ENCODE assay signal across 8 cellular contexts in genomic region chr4:171813195-171813955, GRCh38. TPM values are rescaled to one million over a fixed set of nuclear protein-coding genes. Genes with fewer than 3 reads are reported as not detected.
DNase-seq lines count a peak whose midpoint lies in the region; ATAC-seq and TF ChIP-seq lines count a peak whose summit lies in the region.

Gene GALNTL6, plus strand, starts transcription at chr4:171813404.

- no peaks in the 10 kb centered on the region for H3K4me1 Mint-ChIP-seq in activated CD8-positive, alpha-beta T cell treated with anti-CD3 and anti-CD28 coated beads for 36 hours (ENCODE audit: low read depth)

- no peaks in the 10 kb centered on the region for H3K27me3 ChIP-seq in brain microvascular endothelial cell (replicated peaks)
- peaks cover 32 to 48% of the 10 kb centered on the region in 2 donors for H3K27me3 ChIP-seq in left lung

- H3K27ac ChIP-seq in brain microvascular endothelial cell (no peak within 1 kb of the TSS), left lung (no peak within 1 kb of the TSS)

- CTCF ChIA-PET in activated CD8-positive, alpha-beta T cell treated with anti-CD3 and anti-CD28 coated beads for 36 hours (lab: Charles Lee): no interaction called here

- H3K4me3 Mint-ChIP-seq in activated CD8-positive, alpha-beta T cell treated with anti-CD3 and anti-CD28 coated beads for 36 hours: no peak within 1 kb of the TSS

- in situ Hi-C loops in brain microvascular endothelial cell (cut with HindIII; ENCODE audit: low pct_ligation_motif_present, low sequenced_read_pairs): no loop called here

- POLR2A ChIA-PET in activated CD8-positive, alpha-beta T cell treated with anti-CD3 and anti-CD28 coated beads for 36 hours (lab: Charles Lee): no interaction called here

- no peaks in the 10 kb centered on the region for H3K9me3 ChIP-seq in left lung

- intact Hi-C loops in left lung (cut with DNase I): no loop called here
- intact Hi-C loops in activated CD8-positive, alpha-beta T cell treated with anti-CD3 and anti-CD28 coated beads for 36 hours (cut with micrococcal nuclease): no loop called here

- H3K4me1 ChIP-seq in left lung: peaks cover 3 to 17% of the 10 kb centered on the region in 2 donors

- peaks cover 6 to 22% of the 10 kb centered on the region in 2 donors for H3K36me3 Mint-ChIP-seq in activated naive CD4-positive, alpha-beta T cell treated with anti-CD3 and anti-CD28 coated beads, Interleukin-2, amount 50 U/mL, for 72 hours
- H3K36me3 Mint-ChIP-seq in activated CD8-positive, alpha-beta T cell treated with anti-CD3 and anti-CD28 coated beads for 36 hours (ENCODE audit: low read depth): peaks cover 4% of the 10 kb centered on the region

- TF ChIP-seq CTCF in brain microvascular endothelial cell (IDR thresholded peaks at IDR 0.05; ENCODE audit: low read depth, low read length, missing control alignments) (no peak), left lung (IDR thresholded peaks at IDR 0.05) (no peak)
- TF ChIP-seq CTCF in activated CD8-positive, alpha-beta T cell treated with anti-CD3 and anti-CD28 coated beads for 36 hours (IDR thresholded peaks at IDR 0.05): no peak

- H3K27me3 Mint-ChIP-seq in activated CD8-positive, alpha-beta T cell treated with anti-CD3 and anti-CD28 coated beads for 36 hours: peaks cover 15% of the 10 kb centered on the region

- peak; percentile 57 for ATAC-seq in GM18502 (IDR thresholded peaks at IDR 0.05; ENCODE audit: poor library complexity, unreplicated experiment)
- ATAC-seq in HG03045 (IDR thresholded peaks at IDR 0.05; ENCODE audit: unreplicated experiment): peak; percentile 61
- ATAC-seq in left lung: peak; percentile 50
- no peak for ATAC-seq in activated naive CD4-positive, alpha-beta T cell treated with anti-CD3 and anti-CD28 coated beads, Interleukin-2, amount 50 U/mL, for 72 hours
- ATAC-seq in GM18520 (IDR thresholded peaks at IDR 0.05; ENCODE audit: unreplicated experiment): no peak
- no peak for ATAC-seq in HG03139 (IDR thresholded peaks at IDR 0.05; ENCODE audit: unreplicated experiment)
- ATAC-seq in activated CD8-positive, alpha-beta T cell treated with anti-CD3 and anti-CD28 coated beads for 36 hours: no peak

- H3K36me3 ChIP-seq in brain microvascular endothelial cell (replicated peaks) (no peaks in the 10 kb centered on the region), left lung (no peaks in the 10 kb centered on the region)

- H3K27ac Mint-ChIP-seq in activated naive CD4-positive, alpha-beta T cell treated with anti-CD3 and anti-CD28 coated beads, Interleukin-2, amount 50 U/mL, for 72 hours: no peak within 1 kb of the TSS
- no peak within 1 kb of the TSS for H3K27ac Mint-ChIP-seq in activated CD8-positive, alpha-beta T cell treated with anti-CD3 and anti-CD28 coated beads for 36 hours

- peaks cover 3 to 11% of the 10 kb centered on the region in 2 donors for H3K9me3 Mint-ChIP-seq in activated naive CD4-positive, alpha-beta T cell treated with anti-CD3 and anti-CD28 coated beads, Interleukin-2, amount 50 U/mL, for 72 hours
- no peaks in the 10 kb centered on the region for H3K9me3 Mint-ChIP-seq in activated CD8-positive, alpha-beta T cell treated with anti-CD3 and anti-CD28 coated beads for 36 hours

- H3K4me3 ChIP-seq in brain microvascular endothelial cell (ENCODE audit: low read depth, low read length) (peak within 1 kb of the TSS; percentile 63), left lung (peak within 1 kb of the TSS; percentile 24 to 32)

- DNase-seq in brain microvascular endothelial cell (no peak), left lung (peak in 1 of 2 donors; percentile 77)
- no peak for DNase-seq in activated naive CD4-positive, alpha-beta T cell treated with anti-CD3 and anti-CD28 coated beads, Interleukin-2, amount 50 U/mL, for 72 hours (ENCODE audit: low spot score in 2 of 2)
- no peak for DNase-seq in activated CD8-positive, alpha-beta T cell treated with anti-CD3 and anti-CD28 coated beads for 36 hours

RNA-seq across cellular contexts. Expression of gene GALNTL6, which starts in this region (rescaled TPM):
- total RNA-seq in left lung: under 1 TPM in 1 of 2 donors, not detected in 1; 0.16 TPM
- not detected for total RNA-seq in activated naive CD4-positive, alpha-beta T cell treated with anti-CD3 and anti-CD28 coated beads, Interleukin-2, amount 50 U/mL, for 72 hours
- not detected for total RNA-seq in activated CD8-positive, alpha-beta T cell treated with anti-CD3 and anti-CD28 coated beads for 36 hours

Comparison
In these comparisons a context has a peak if more than half of its experiments do, and no peak if none do; other contexts are left out.
1. Peak in ATAC-seq and H3K4me3 ChIP-seq in left lung; RNA of the gene not detected or under 1 TPM.
2. ATAC-seq: peak in GM18502 (single experiment) and HG03045 (single experiment); none in activated naive CD4-positive, alpha-beta T cell treated with anti-CD3 and anti-CD28 coated beads, Interleukin-2, amount 50 U/mL, for 72 hours (0 of 2), GM18520 (single experiment), HG03139 (single experiment) and activated CD8-positive, alpha-beta T cell treated with anti-CD3 and anti-CD28 coated beads for 36 hours (single experiment).